Comparison of ENCODE assay signal across 8 cellular contexts in genomic region chr11:9574806-9575530, GRCh38. TPM values are rescaled to one million over a fixed set of nuclear protein-coding genes. Genes with fewer than 3 reads are reported as not detected.
DNase-seq lines count a peak whose midpoint lies in the region; ATAC-seq and TF ChIP-seq lines count a peak whose summit lies in the region.

No MANE protein-coding gene starts in this region.

- intact Hi-C loops in dendritic cell treated with granulocyte-macrophage colony-stimulating factor and Interleukin-4, amounts not matched to agents 40 ng/mL and 50 ng/mL, for 4 days (cut with micrococcal nuclease) = loop anchor here (2.0 kb wide), 1 partner anchor 38 kb away; no protein-coding TSS in a partner anchor

- no peak overlapping the region for H2AFZ ChIP-seq in SU-DHL-6 (ENCODE audit: low read depth, low read length, severe bottlenecking)

- peaks cover 0 to 14% (median 6%) of the 10 kb centered on the region in 4 donors for H3K4me1 ChIP-seq in liver (ENCODE audit: control insufficient read depth in 4 of 4, insufficient read depth in 4 of 4, low read length in 3 of 4)
- peaks cover 2 to 24% of the 10 kb centered on the region in 2 donors for H3K4me1 ChIP-seq in thoracic aorta (ENCODE audit: control insufficient read depth in 1 of 2, low read depth in 2 of 2)

- ATAC-seq in thoracic aorta (ENCODE audit: insufficient number of reproducible peaks, low FRiP score, low read depth) (peak; percentile 27), HG02678 (IDR thresholded peaks at IDR 0.05; ENCODE audit: unreplicated experiment) (no peak)

- H3K4me1 Mint-ChIP-seq in dendritic cell treated with granulocyte-macrophage colony-stimulating factor and Interleukin-4, amounts not matched to agents 40 ng/mL and 50 ng/mL, for 4 days (ENCODE audit: low read depth) = peaks cover 16% of the 10 kb centered on the region

- H3K36me3 ChIP-seq in SU-DHL-6 (ENCODE audit: low read length) (peaks cover 55% of the 10 kb centered on the region), liver (ENCODE audit: control insufficient read depth in 4 of 4, insufficient read depth in 3 of 4, low read depth in 1 of 4, low read length in 3 of 4) (peaks cover 0 to 12% (median 1%) of the 10 kb centered on the region in 4 donors), thoracic aorta (no peaks in the 10 kb centered on the region)

- H3K9ac ChIP-seq in SU-DHL-6 (ENCODE audit: low read length) (peak overlapping the region; percentile 99), liver (ENCODE audit: low read depth in 1 of 2, low read length in 2 of 2) (peak overlapping the region; percentile 87 to 91)

- H3F3A ChIP-seq in SU-DHL-6 (ENCODE audit: insufficient read depth) = peaks cover 73% of the 10 kb centered on the region

- DNase-seq in NCI-H2081 (lab: John Stamatoyannopoulos, UW) (peak; percentile 62 to 78), NCI-H2081 treated with DMSO at 0.1 percent for 48 hours (lab: John Stamatoyannopoulos, UW) (no peak), LoVo (ENCODE audit: low spot score) (peak; percentile 72), thoracic aorta (ENCODE audit: low spot score) (no peak)

- peak overlapping the region; percentile 85 for H3K27ac ChIP-seq in SU-DHL-6 (ENCODE audit: low read depth, low read length)
- H3K27ac ChIP-seq in liver (ENCODE audit: low read depth in 1 of 2, low read length in 2 of 2) = peak overlapping the region; percentile 88 to 99
- H3K27ac ChIP-seq in thoracic aorta = peak overlapping the region; percentile 86 to 96

- H3K9me3 ChIP-seq in SU-DHL-6 (ENCODE audit: insufficient read depth, low read length) (no peaks in the 10 kb centered on the region), liver (ENCODE audit: control insufficient read depth in 4 of 4, low read length in 3 of 4) (no peaks in the 10 kb centered on the region), thoracic aorta (no peaks in the 10 kb centered on the region)

- H3K36me3 Mint-ChIP-seq in dendritic cell treated with granulocyte-macrophage colony-stimulating factor and Interleukin-4, amounts not matched to agents 40 ng/mL and 50 ng/mL, for 4 days (ENCODE audit: low read depth) = peaks cover 6% of the 10 kb centered on the region

- H3K9me3 Mint-ChIP-seq in dendritic cell treated with granulocyte-macrophage colony-stimulating factor and Interleukin-4, amounts not matched to agents 40 ng/mL and 50 ng/mL, for 4 days = no peaks in the 10 kb centered on the region

- peaks cover 13% of the 10 kb centered on the region for H3K27me3 Mint-ChIP-seq in dendritic cell treated with granulocyte-macrophage colony-stimulating factor and Interleukin-4, amounts not matched to agents 40 ng/mL and 50 ng/mL, for 4 days

- WGBS in liver = under 1% methylated on average over 34 of the region's 34 CpGs

- H3K27me3 ChIP-seq in SU-DHL-6 (ENCODE audit: low read length) (no peaks in the 10 kb centered on the region), liver (ENCODE audit: control insufficient read depth in 4 of 4, insufficient read depth in 4 of 4, low read length in 3 of 4) (no peaks in the 10 kb centered on the region), thoracic aorta (replicated peaks; ENCODE audit: insufficient read depth) (no peaks in the 10 kb centered on the region)

- H3K4me3 ChIP-seq in SU-DHL-6 (ENCODE audit: insufficient read depth, low read length, poor library complexity, severe bottlenecking) (peak overlapping the region; percentile 72), liver (ENCODE audit: low read depth in 1 of 3, low read length in 3 of 3) (peak overlapping the region; percentile 40 to 96 (median 78)), thoracic aorta (peak overlapping the region; percentile 85)

- peak overlapping the region; percentile 90 for H3K4me2 ChIP-seq in SU-DHL-6 (ENCODE audit: low read depth, low read length, poor library complexity, severe bottlenecking)

- TF ChIP-seq CTCF in SU-DHL-6 (IDR thresholded peaks at IDR 0.05; ENCODE audit: insufficient read depth, low read length, poor library complexity, severe bottlenecking) (no peak), liver (IDR thresholded peaks at IDR 0.05; ENCODE audit: low read depth, low read length, missing input control) (no peak), thoracic aorta (IDR thresholded peaks at IDR 0.05) (no peak)

- peak overlapping the region; percentile 64 for H3K27ac Mint-ChIP-seq in dendritic cell treated with granulocyte-macrophage colony-stimulating factor and Interleukin-4, amounts not matched to agents 40 ng/mL and 50 ng/mL, for 4 days

- peaks cover 10% of the 10 kb centered on the region; the same call in 1 of the 2 replicates for H4K20me1 ChIP-seq in SU-DHL-6 (ENCODE audit: low read depth, low read length)

- no peaks in the 10 kb centered on the region for H3K9me2 ChIP-seq in SU-DHL-6 (replicated peaks; ENCODE audit: insufficient read depth, low read length)

- peak overlapping the region; percentile 81 for H3K4me3 Mint-ChIP-seq in dendritic cell treated with granulocyte-macrophage colony-stimulating factor and Interleukin-4, amounts not matched to agents 40 ng/mL and 50 ng/mL, for 4 days

- H3K79me2 ChIP-seq in SU-DHL-6 (ENCODE audit: insufficient read depth, low read length) = peaks cover 70% of the 10 kb centered on the region

- peak; percentile 49 for TF ChIP-seq RAD21 in liver (IDR thresholded peaks at IDR 0.05)

TF ChIP-seq in liver, 16 proteins besides CTCF, POLR2A, EP300 and RAD21:
- TF ChIP-seq HNF4A (conservative IDR thresholded peaks at IDR 0.05) (peak; percentile 32 to 47), FOXA2 (IDR thresholded peaks at IDR 0.05) (no peak), MAX (IDR thresholded peaks at IDR 0.05) (peak; percentile 0), HNF4G (IDR thresholded peaks at IDR 0.05) (peak; percentile 9), FOXA1 (IDR thresholded peaks at IDR 0.05) (no peak), ZBTB33 (IDR thresholded peaks at IDR 0.05) (no peak), SP1 (IDR thresholded peaks at IDR 0.05) (peak; percentile 70), GABPA (IDR thresholded peaks at IDR 0.05 in 1 of 2, conservative IDR thresholded peaks at IDR 0.05 in 1 of 2) (no peak), NR2F2 (IDR thresholded peaks at IDR 0.05) (no peak), REST (IDR thresholded peaks at IDR 0.05) (peak; percentile 69), EGR1 (IDR thresholded peaks at IDR 0.05; ENCODE audit: low read depth in 2 of 2) (no peak), RXRA (IDR thresholded peaks at IDR 0.05) (peak; percentile 8 to 23), TAF1 (conservative IDR thresholded peaks at IDR 0.05) (peak; percentile 97), ATF3 (IDR thresholded peaks at IDR 0.05) (no peak), JUND (IDR thresholded peaks at IDR 0.05) (peak in 1 of 2 donors; percentile 11), YY1 (IDR thresholded peaks at IDR 0.05) (peak; percentile 89)

RNA-seq across cellular contexts. Expression of gene WEE1, which starts 1.5 kb away (rescaled TPM):
- total RNA-seq in liver = 10 to 100 TPM in 1 of 2 donors, 1 to 10 TPM in 1; 8.9 to 39.6 TPM
- 1 to 10 TPM; 3.5 to 5.3 TPM for polyA plus RNA-seq in liver
- total RNA-seq in thoracic aorta = 10 to 100 TPM; 36.9 to 44.3 TPM

Comparison
In these comparisons a context has a peak if more than half of its experiments do, and no peak if none do; other contexts are left out.
1. DNase-seq: peak in NCI-H2081 (2 of 2) and LoVo (single experiment); none in NCI-H2081 treated with DMSO at 0.1 percent for 48 hours (single experiment) and thoracic aorta (single experiment).
2. Peak in every context shown above with its lines, with median percentiles within 50 percentile points of each other: H3K27ac ChIP-seq and H3K4me3 ChIP-seq.